Comparison of ENCODE assay signal across 1 cellular context in the genomic region with DNA sequence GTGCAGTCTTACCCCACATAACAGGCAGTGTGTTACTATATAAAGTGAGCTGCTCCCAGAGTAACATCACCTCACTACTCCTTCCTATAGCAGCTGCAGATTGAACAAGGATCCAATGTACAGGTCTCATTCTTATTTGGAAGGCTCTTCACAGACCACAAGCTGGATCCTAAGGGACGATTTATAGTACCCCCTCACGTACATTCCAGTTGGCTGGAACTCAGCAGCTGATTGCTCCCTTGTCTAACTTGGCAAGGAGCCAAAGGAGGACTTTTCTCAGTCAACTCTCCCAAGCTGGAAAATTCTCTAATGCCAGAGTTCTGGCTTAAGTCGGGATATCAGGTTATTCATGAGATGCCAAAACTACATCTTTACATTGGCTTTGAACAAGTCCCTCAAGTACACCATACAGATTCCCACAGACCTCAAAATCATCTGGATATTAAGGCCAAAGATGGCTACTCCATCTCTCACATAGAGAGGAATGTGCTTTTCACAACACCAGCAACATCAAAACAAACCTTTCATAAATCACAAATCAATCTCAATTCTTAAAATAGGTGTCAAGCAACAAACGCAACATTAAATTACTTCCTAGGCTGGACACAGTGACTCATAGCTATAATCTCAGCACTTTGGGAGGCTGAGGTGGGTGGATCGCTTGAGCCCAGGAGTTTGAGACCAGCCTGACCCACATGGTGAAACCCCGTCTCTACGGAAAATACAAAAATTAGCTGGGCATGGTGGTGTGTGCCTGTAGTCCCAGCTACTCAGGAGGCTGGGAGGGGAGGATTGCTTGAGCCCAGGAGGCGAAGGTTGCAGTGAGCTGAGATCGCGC.
TF ChIP-seq lines count a peak whose summit lies in the region.

No MANE protein-coding gene starts in this region.

TF ChIP-seq in GM12878, 131 proteins besides CTCF, POLR2A, EP300 and RAD21 (continued from another document):
- TF ChIP-seq, protein P1, sequence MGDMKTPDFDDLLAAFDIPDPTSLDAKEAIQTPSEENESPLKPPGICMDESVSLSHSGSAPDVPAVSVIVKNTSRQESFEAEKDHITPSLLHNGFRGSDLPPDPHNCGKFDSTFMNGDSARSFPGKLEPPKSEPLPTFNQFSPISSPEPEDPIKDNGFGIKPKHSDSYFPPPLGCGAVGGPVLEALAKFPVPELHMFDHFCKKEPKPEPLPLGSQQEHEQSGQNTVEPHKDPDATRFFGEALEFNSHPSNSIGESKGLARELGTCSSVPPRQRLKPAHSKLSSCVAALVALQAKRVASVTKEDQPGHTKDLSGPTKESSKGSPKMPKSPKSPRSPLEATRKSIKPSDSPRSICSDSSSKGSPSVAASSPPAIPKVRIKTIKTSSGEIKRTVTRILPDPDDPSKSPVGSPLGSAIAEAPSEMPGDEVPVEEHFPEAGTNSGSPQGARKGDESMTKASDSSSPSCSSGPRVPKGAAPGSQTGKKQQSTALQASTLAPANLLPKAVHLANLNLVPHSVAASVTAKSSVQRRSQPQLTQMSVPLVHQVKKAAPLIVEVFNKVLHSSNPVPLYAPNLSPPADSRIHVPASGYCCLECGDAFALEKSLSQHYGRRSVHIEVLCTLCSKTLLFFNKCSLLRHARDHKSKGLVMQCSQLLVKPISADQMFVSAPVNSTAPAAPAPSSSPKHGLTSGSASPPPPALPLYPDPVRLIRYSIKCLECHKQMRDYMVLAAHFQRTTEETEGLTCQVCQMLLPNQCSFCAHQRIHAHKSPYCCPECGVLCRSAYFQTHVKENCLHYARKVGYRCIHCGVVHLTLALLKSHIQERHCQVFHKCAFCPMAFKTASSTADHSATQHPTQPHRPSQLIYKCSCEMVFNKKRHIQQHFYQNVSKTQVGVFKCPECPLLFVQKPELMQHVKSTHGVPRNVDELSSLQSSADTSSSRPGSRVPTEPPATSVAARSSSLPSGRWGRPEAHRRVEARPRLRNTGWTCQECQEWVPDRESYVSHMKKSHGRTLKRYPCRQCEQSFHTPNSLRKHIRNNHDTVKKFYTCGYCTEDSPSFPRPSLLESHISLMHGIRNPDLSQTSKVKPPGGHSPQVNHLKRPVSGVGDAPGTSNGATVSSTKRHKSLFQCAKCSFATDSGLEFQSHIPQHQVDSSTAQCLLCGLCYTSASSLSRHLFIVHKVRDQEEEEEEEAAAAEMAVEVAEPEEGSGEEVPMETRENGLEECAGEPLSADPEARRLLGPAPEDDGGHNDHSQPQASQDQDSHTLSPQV (IDR thresholded peaks at IDR 0.05), result no peak
- TF ChIP-seq ATF7 (IDR thresholded peaks at IDR 0.05; ENCODE audit: low read depth) (no peak), ZBED1 (IDR thresholded peaks at IDR 0.05; ENCODE audit: borderline replicate concordance) (no peak)
TF ChIP-seq in GM12878: peak in this region for 6.
